In genomic region chr10:88270871-88271713, GRCh38 we compare ENCODE assay signal across 8 cellular contexts.
A peak's percentile ranks its signal among the peaks of the same experiment; 100 is the strongest.
DNase-seq lines count a peak whose midpoint lies in the region; ATAC-seq and TF ChIP-seq lines count a peak whose summit lies in the region.

No MANE protein-coding gene starts in this region.

- H3K36me3 Mint-ChIP-seq in activated CD8-positive, alpha-beta T cell treated with anti-CD3 and anti-CD28 coated beads, Interleukin-2, amount 10 ng/mL, durations not matched to agents 7 days and 5 days (ENCODE audit: low read depth), result peaks cover 6% of the 10 kb centered on the region
- no peaks in the 10 kb centered on the region for H3K36me3 Mint-ChIP-seq in stimulated activated naive CD8-positive, alpha-beta T cell treated with anti-CD3 and anti-CD28 coated beads, Interleukin-15, Interleukin-2, amounts not matched to agents 100 ng/mL and 50 ng/mL, for 24 hours (ENCODE audit: low read depth)

- intact Hi-C loops in heart right ventricle (cut with DNase I), result no loop called here

- peaks cover 51% of the 10 kb centered on the region for H3K4me1 Mint-ChIP-seq in activated CD8-positive, alpha-beta T cell treated with anti-CD3 and anti-CD28 coated beads, Interleukin-2, amount 10 ng/mL, durations not matched to agents 7 days and 5 days (ENCODE audit: low read depth)
- peaks cover 54% of the 10 kb centered on the region for H3K4me1 Mint-ChIP-seq in stimulated activated naive CD8-positive, alpha-beta T cell treated with anti-CD3 and anti-CD28 coated beads, Interleukin-15, Interleukin-2, amounts not matched to agents 100 ng/mL and 50 ng/mL, for 24 hours (ENCODE audit: low read depth)

- H3K27me3 ChIP-seq in DOHH2 (ENCODE audit: control insufficient read depth, low read length), result no peaks in the 10 kb centered on the region
- no peaks in the 10 kb centered on the region for H3K27me3 ChIP-seq in heart right ventricle

- peak; percentile 82 for ATAC-seq in GM19463 (IDR thresholded peaks at IDR 0.05; ENCODE audit: unreplicated experiment)
- ATAC-seq in HG03520 (IDR thresholded peaks at IDR 0.05; ENCODE audit: unreplicated experiment), result peak; percentile 86
- ATAC-seq in activated CD8-positive, alpha-beta T cell treated with anti-CD3 and anti-CD28 coated beads, Interleukin-2, amount 10 ng/mL, durations not matched to agents 7 days and 5 days, result peak; percentile 85
- ATAC-seq in heart right ventricle, result peak in 7 of 8 donors; percentile 37 to 80 (median 53)

- peaks cover 12% of the 10 kb centered on the region for H3K27me3 Mint-ChIP-seq in activated CD8-positive, alpha-beta T cell treated with anti-CD3 and anti-CD28 coated beads, Interleukin-2, amount 10 ng/mL, durations not matched to agents 7 days and 5 days (ENCODE audit: low read depth)
- H3K27me3 Mint-ChIP-seq in stimulated activated naive CD8-positive, alpha-beta T cell treated with anti-CD3 and anti-CD28 coated beads, Interleukin-15, Interleukin-2, amounts not matched to agents 100 ng/mL and 50 ng/mL, for 24 hours, result peaks cover 7% of the 10 kb centered on the region

- H3K4me3 ChIP-seq in DOHH2 (ENCODE audit: low read length) (no peak overlapping the region), heart right ventricle (no peak overlapping the region)

- no peaks in the 10 kb centered on the region for H4K20me1 ChIP-seq in DOHH2 (ENCODE audit: control insufficient read depth, insufficient read depth, low read depth, low read length)

- H3K4me2 ChIP-seq in DOHH2 (ENCODE audit: low read length), result peak overlapping the region; percentile 5

- TF ChIP-seq CTCF in DOHH2 (IDR thresholded peaks at IDR 0.05; ENCODE audit: low read depth, low read length, poor library complexity, severe bottlenecking), result no peak
- no peak for TF ChIP-seq CTCF in heart right ventricle (IDR thresholded peaks at IDR 0.05)

- POLR2A ChIA-PET in activated CD8-positive, alpha-beta T cell treated with anti-CD3 and anti-CD28 coated beads, Interleukin-2, amount 10 ng/mL, durations not matched to agents 7 days and 5 days (lab: Charles Lee), result interaction anchor here (0.6 to 2.0 kb wide), 5 partner anchors 34 to 409 kb away, joined by 3 to 8 read pairs (median 4); no protein-coding TSS in a partner anchor

- H3K79me2 ChIP-seq in DOHH2 (ENCODE audit: control insufficient read depth, low read length), result no peaks in the 10 kb centered on the region

- peaks cover 25% of the 10 kb centered on the region for H3K4me1 ChIP-seq in DOHH2 (ENCODE audit: control insufficient read depth, low read length)
- peaks cover 0 to 42% (median 5%) of the 10 kb centered on the region in 9 donors for H3K4me1 ChIP-seq in heart right ventricle

- H3K9me3 ChIP-seq in DOHH2 (ENCODE audit: control insufficient read depth, insufficient read depth, low read length) (no peaks in the 10 kb centered on the region), heart right ventricle (no peaks in the 10 kb centered on the region)

- H3K27ac Mint-ChIP-seq in activated CD8-positive, alpha-beta T cell treated with anti-CD3 and anti-CD28 coated beads, Interleukin-2, amount 10 ng/mL, durations not matched to agents 7 days and 5 days, result peak overlapping the region; percentile 87
- peak overlapping the region; percentile 90 for H3K27ac Mint-ChIP-seq in stimulated activated naive CD8-positive, alpha-beta T cell treated with anti-CD3 and anti-CD28 coated beads, Interleukin-15, Interleukin-2, amounts not matched to agents 100 ng/mL and 50 ng/mL, for 24 hours

- H3F3A ChIP-seq in DOHH2 (ENCODE audit: control insufficient read depth, insufficient read depth), result no peaks in the 10 kb centered on the region

- H3K4me3 Mint-ChIP-seq in activated CD8-positive, alpha-beta T cell treated with anti-CD3 and anti-CD28 coated beads, Interleukin-2, amount 10 ng/mL, durations not matched to agents 7 days and 5 days, result peak overlapping the region; percentile 63
- peak overlapping the region; percentile 64 for H3K4me3 Mint-ChIP-seq in stimulated activated naive CD8-positive, alpha-beta T cell treated with anti-CD3 and anti-CD28 coated beads, Interleukin-15, Interleukin-2, amounts not matched to agents 100 ng/mL and 50 ng/mL, for 24 hours

- no peaks in the 10 kb centered on the region for H3K9me2 ChIP-seq in DOHH2 (replicated peaks; ENCODE audit: control insufficient read depth, low read length)

- no peaks in the 10 kb centered on the region for H3K9me3 Mint-ChIP-seq in activated CD8-positive, alpha-beta T cell treated with anti-CD3 and anti-CD28 coated beads, Interleukin-2, amount 10 ng/mL, durations not matched to agents 7 days and 5 days (ENCODE audit: insufficient read depth)
- no peaks in the 10 kb centered on the region for H3K9me3 Mint-ChIP-seq in stimulated activated naive CD8-positive, alpha-beta T cell treated with anti-CD3 and anti-CD28 coated beads, Interleukin-15, Interleukin-2, amounts not matched to agents 100 ng/mL and 50 ng/mL, for 24 hours

- CTCF ChIA-PET in activated CD8-positive, alpha-beta T cell treated with anti-CD3 and anti-CD28 coated beads, Interleukin-2, amount 10 ng/mL, durations not matched to agents 7 days and 5 days (lab: Charles Lee), result interaction anchor here (0.6 to 3.1 kb wide), 11 partner anchors 9 to 282 kb away, joined by 3 to 25 read pairs (median 3); no protein-coding TSS in a partner anchor

- no peaks in the 10 kb centered on the region for H3K36me3 ChIP-seq in DOHH2 (ENCODE audit: control insufficient read depth, low read length)
- H3K36me3 ChIP-seq in heart right ventricle, result no peaks in the 10 kb centered on the region

- H3K27ac ChIP-seq in DOHH2 (ENCODE audit: low read depth, low read length), result no peak overlapping the region
- peak overlapping the region in 7 of 10 donors; percentile 7 to 84 (median 41) for H3K27ac ChIP-seq in heart right ventricle

- DNase-seq in activated CD8-positive, alpha-beta T cell treated with anti-CD3 and anti-CD28 coated beads, Interleukin-2, amount 10 ng/mL, durations not matched to agents 7 days and 5 days, result peak; percentile 82
- peak in 1 of 2 donors; percentile 9 for DNase-seq in heart right ventricle
- DNase-seq in SHP77 treated with DMSO at 0.1 percent for 48 hours (lab: John Stamatoyannopoulos, UW), result no peak
- DNase-seq in HuH-7.5 (ENCODE audit: low spot score), result no peak

- WGBS in heart right ventricle, 2 donors, result 72 to 80% methylated on average over 6 of the region's 6 CpGs
